1 cellular context compared by ENCODE assay signal in the genomic region with DNA sequence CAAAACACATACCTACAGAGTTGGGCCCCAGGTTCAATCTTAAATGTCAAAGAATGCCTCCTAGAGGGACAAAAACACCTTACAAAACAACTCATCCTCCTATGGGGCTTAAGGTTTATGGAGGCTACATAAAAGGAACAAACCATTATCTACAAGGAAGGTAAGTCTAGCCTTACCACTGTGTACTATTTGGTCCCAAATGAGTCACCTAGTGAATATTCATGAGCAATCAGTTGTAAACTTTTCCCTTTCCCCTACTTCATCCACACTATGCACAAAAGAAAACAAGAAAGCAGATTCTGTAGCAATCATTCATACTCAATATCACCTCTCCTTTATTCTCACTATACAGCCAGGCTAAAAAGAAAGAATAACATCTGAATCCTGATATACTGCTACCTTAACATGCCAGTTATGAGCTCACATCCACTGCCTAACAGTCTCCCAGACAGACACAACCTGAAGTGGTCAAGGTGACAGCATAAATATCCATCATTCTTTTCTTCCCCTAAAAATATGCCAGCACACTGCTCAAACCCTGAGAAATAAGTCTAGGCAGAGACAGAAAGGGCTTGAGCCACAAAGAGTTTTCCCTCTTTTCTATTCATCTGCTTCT.
TF ChIP-seq lines count a peak whose summit lies in the region.

No MANE protein-coding gene starts in this region.

TF ChIP-seq in SK-N-SH, 30 proteins besides CTCF, POLR2A, EP300 and RAD21:
- TF ChIP-seq NRF1 (IDR thresholded peaks at IDR 0.05; ENCODE audit: low read depth, low read length) (no peak), RFX5 (IDR thresholded peaks at IDR 0.05; ENCODE audit: low read length) (no peak), FOSL2 (IDR thresholded peaks at IDR 0.05; ENCODE audit: borderline replicate concordance, low read depth) (no peak), CHD2 (IDR thresholded peaks at IDR 0.05; ENCODE audit: low read length, partially characterized antibody) (no peak), GATA2 (CRISPR knock-in tag; IDR thresholded peaks at IDR 0.05) (no peak)
- TF ChIP-seq, protein P1, sequence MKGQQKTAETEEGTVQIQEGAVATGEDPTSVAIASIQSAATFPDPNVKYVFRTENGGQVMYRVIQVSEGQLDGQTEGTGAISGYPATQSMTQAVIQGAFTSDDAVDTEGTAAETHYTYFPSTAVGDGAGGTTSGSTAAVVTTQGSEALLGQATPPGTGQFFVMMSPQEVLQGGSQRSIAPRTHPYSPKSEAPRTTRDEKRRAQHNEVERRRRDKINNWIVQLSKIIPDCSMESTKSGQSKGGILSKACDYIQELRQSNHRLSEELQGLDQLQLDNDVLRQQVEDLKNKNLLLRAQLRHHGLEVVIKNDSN (IDR thresholded peaks at IDR 0.05; ENCODE audit: borderline replicate concordance, low read depth): no peak
